ENCODE assay signal across 1 cellular context in the genomic region with DNA sequence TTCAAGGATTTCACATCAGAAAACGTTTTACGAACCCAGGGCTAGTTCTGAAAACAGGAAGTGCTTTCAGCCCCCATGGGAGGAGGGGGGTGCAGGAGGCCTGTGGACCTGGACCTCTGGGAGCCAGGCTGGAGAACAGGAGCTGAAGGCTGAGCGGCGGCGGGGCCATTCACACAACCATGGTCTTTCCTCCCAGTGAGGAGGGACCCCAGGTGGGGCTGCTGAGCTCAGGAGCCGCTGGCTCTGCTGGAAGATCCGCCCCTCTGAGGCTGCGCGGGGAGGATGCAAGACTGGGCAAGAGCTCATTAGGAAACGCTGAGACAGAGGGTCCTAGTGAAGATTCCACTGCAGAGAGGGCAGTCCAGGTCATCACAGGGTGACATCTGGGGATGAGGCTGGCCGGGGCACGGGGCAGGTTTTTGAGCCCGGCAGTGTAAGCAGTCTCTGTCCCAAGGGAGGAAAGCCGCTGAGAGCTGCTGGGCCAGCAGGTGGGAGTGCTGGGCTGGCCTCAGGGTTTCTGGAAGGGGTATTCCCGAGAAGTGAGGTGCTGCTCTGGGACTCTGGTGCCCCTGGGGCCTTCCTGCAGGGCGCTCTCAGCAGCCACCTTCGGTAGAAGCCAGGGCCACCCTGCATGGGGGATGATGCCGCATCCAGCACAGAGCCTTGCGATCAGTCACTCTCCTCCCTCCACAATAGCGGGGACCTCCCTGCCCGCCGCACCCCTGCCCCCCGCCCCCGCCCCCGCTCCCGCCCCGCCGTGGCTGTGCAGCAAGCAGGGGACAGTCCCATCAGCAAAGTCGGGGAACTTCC.
TF ChIP-seq lines count a peak whose summit lies in the region.

No MANE protein-coding gene starts in this region.

TF ChIP-seq in GM12878, 131 proteins besides CTCF, POLR2A, EP300 and RAD21 (continues in another document):
- TF ChIP-seq, protein P1, sequence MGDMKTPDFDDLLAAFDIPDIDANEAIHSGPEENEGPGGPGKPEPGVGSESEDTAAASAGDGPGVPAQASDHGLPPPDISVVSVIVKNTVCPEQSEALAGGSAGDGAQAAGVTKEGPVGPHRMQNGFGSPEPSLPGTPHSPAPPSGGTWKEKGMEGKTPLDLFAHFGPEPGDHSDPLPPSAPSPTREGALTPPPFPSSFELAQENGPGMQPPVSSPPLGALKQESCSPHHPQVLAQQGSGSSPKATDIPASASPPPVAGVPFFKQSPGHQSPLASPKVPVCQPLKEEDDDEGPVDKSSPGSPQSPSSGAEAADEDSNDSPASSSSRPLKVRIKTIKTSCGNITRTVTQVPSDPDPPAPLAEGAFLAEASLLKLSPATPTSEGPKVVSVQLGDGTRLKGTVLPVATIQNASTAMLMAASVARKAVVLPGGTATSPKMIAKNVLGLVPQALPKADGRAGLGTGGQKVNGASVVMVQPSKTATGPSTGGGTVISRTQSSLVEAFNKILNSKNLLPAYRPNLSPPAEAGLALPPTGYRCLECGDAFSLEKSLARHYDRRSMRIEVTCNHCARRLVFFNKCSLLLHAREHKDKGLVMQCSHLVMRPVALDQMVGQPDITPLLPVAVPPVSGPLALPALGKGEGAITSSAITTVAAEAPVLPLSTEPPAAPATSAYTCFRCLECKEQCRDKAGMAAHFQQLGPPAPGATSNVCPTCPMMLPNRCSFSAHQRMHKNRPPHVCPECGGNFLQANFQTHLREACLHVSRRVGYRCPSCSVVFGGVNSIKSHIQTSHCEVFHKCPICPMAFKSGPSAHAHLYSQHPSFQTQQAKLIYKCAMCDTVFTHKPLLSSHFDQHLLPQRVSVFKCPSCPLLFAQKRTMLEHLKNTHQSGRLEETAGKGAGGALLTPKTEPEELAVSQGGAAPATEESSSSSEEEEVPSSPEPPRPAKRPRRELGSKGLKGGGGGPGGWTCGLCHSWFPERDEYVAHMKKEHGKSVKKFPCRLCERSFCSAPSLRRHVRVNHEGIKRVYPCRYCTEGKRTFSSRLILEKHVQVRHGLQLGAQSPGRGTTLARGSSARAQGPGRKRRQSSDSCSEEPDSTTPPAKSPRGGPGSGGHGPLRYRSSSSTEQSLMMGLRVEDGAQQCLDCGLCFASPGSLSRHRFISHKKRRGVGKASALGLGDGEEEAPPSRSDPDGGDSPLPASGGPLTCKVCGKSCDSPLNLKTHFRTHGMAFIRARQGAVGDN (IDR thresholded peaks at IDR 0.05) = peak; percentile 37; the same call in 1 of the 2 replicates
- TF ChIP-seq LARP7 (IDR thresholded peaks at IDR 0.05) = no peak
- no peak for TF ChIP-seq STAT3 (IDR thresholded peaks at IDR 0.05; ENCODE audit: low read depth, low read length)
- TF ChIP-seq HDGF (IDR thresholded peaks at IDR 0.05) = peak; percentile 74; the same call in 1 of the 2 replicates
- TF ChIP-seq FOS (IDR thresholded peaks at IDR 0.05; ENCODE audit: borderline replicate concordance, extremely low read depth, insufficient read length) = no peak
- TF ChIP-seq GATAD2B (conservative IDR thresholded peaks at IDR 0.05; ENCODE audit: low read depth) = peak; percentile 90
- 0 out of 2 replicates have a peak, but pooled peaks have one; percentile 44 for TF ChIP-seq ZNF592 (IDR thresholded peaks at IDR 0.05)
- no peak for TF ChIP-seq WRNIP1 (IDR thresholded peaks at IDR 0.05; ENCODE audit: borderline replicate concordance, low read depth, low read length)
- TF ChIP-seq TBL1XR1 (IDR thresholded peaks at IDR 0.05; ENCODE audit: low read depth, low read length) = no peak; the same call in 1 of the 2 replicates
- 0 out of 2 replicates have a peak, but pooled peaks have one; percentile 38 for TF ChIP-seq NR2F1 (conservative IDR thresholded peaks at IDR 0.05)
- TF ChIP-seq SIX5 (IDR thresholded peaks at IDR 0.05; ENCODE audit: low read depth, low read length, severe bottlenecking) = no peak
- TF ChIP-seq, protein P2, sequence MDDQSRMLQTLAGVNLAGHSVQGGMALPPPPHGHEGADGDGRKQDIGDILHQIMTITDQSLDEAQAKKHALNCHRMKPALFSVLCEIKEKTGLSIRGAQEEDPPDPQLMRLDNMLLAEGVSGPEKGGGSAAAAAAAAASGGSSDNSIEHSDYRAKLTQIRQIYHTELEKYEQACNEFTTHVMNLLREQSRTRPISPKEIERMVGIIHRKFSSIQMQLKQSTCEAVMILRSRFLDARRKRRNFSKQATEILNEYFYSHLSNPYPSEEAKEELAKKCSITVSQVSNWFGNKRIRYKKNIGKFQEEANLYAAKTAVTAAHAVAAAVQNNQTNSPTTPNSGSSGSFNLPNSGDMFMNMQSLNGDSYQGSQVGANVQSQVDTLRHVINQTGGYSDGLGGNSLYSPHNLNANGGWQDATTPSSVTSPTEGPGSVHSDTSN (IDR thresholded peaks at IDR 0.05; ENCODE audit: insufficient replicate concordance, low read depth, low read length) = no peak
- no peak for TF ChIP-seq SREBF1 (IDR thresholded peaks at IDR 0.05; ENCODE audit: low read length)
- peak; percentile 33 for TF ChIP-seq SMAD1 (IDR thresholded peaks at IDR 0.05; ENCODE audit: low read depth, partially characterized antibody)
- TF ChIP-seq TAF1 (IDR thresholded peaks at IDR 0.05; ENCODE audit: borderline replicate concordance, low read depth, low read length) = peak; percentile 20; the same call in 1 of the 2 replicates
- no peak for TF ChIP-seq NFIC (IDR thresholded peaks at IDR 0.05; ENCODE audit: low read depth, low read length)
- TF ChIP-seq HCFC1 (IDR thresholded peaks at IDR 0.05; ENCODE audit: low read length) = no peak
- TF ChIP-seq IKZF2 (IDR thresholded peaks at IDR 0.05) = peak; percentile 47 to 68; a peak in 1 of 4 replicates
- peak; percentile 76 for TF ChIP-seq TCF12 (IDR thresholded peaks at IDR 0.05; ENCODE audit: low read depth, low read length)
- no peak for TF ChIP-seq MAX (IDR thresholded peaks at IDR 0.05; ENCODE audit: low read depth, low read length)
- TF ChIP-seq YBX1 (IDR thresholded peaks at IDR 0.05) = no peak
- no peak for TF ChIP-seq MTA2 (IDR thresholded peaks at IDR 0.05; ENCODE audit: low read depth)
- peak; percentile 45 for TF ChIP-seq BCL3 (IDR thresholded peaks at IDR 0.05; ENCODE audit: borderline replicate concordance, insufficient read depth, low read depth, low read length, poor library complexity, severe bottlenecking)
- peak; percentile 7; the same call in 1 of the 2 replicates for TF ChIP-seq PKNOX1 (IDR thresholded peaks at IDR 0.05)
- TF ChIP-seq EED (IDR thresholded peaks at IDR 0.05; ENCODE audit: low read depth) = peak; percentile 48
- no peak for TF ChIP-seq BMI1 (IDR thresholded peaks at IDR 0.05; ENCODE audit: borderline replicate concordance)
- TF ChIP-seq NBN (IDR thresholded peaks at IDR 0.05) = no peak; the same call in none of the 2 replicates
- TF ChIP-seq ZBTB40 (IDR thresholded peaks at IDR 0.05; ENCODE audit: borderline replicate concordance) = no peak
- TF ChIP-seq SMAD5 (IDR thresholded peaks at IDR 0.05; ENCODE audit: low read depth) = no peak
- TF ChIP-seq RB1 (IDR thresholded peaks at IDR 0.05; ENCODE audit: borderline replicate concordance) = peak; percentile 67; the same call in 1 of the 2 replicates
- TF ChIP-seq RELA (IDR thresholded peaks at IDR 0.05; ENCODE audit: borderline replicate concordance, partially characterized antibody) = peak; percentile 54
- TF ChIP-seq IKZF1 (conservative IDR thresholded peaks at IDR 0.05) = peak; percentile 78
- 0 out of 2 replicates have a peak, but pooled peaks have one; percentile 30 for TF ChIP-seq NRF1 (conservative IDR thresholded peaks at IDR 0.05; ENCODE audit: low read depth, low read length)
- peak; percentile 77 for TF ChIP-seq POLR2AphosphoS5 (IDR thresholded peaks at IDR 0.05; ENCODE audit: low read length)
- no peak for TF ChIP-seq RUNX3 (IDR thresholded peaks at IDR 0.05; ENCODE audit: low read length)
- no peak for TF ChIP-seq PML (IDR thresholded peaks at IDR 0.05; ENCODE audit: low read length)
- TF ChIP-seq DPF2 (IDR thresholded peaks at IDR 0.05) = peak; percentile 82
- no peak for TF ChIP-seq CREM (IDR thresholded peaks at IDR 0.05; ENCODE audit: low read depth)
- no peak for TF ChIP-seq ZNF384 (IDR thresholded peaks at IDR 0.05; ENCODE audit: borderline replicate concordance, low read depth, low read length)
- peak; percentile 10 for TF ChIP-seq SP1 (IDR thresholded peaks at IDR 0.05; ENCODE audit: low read depth, low read length)
- no peak for TF ChIP-seq ZSCAN29 (IDR thresholded peaks at IDR 0.05)
- peak in 1 of 2 experiments; percentile 36; a peak in 1 of 3 replicates for TF ChIP-seq EGR1 (IDR thresholded peaks at IDR 0.05; ENCODE audit: borderline replicate concordance in 1 of 2, low read depth in 2 of 2, low read length in 2 of 2)
- TF ChIP-seq IRF3 (IDR thresholded peaks at IDR 0.05) = no peak
- TF ChIP-seq SMC3 (IDR thresholded peaks at IDR 0.05; ENCODE audit: borderline replicate concordance, low read length) = peak; percentile 19; the same call in 1 of the 2 replicates
